Comparison of ENCODE assay signal across 8 cellular contexts in the genomic region with DNA sequence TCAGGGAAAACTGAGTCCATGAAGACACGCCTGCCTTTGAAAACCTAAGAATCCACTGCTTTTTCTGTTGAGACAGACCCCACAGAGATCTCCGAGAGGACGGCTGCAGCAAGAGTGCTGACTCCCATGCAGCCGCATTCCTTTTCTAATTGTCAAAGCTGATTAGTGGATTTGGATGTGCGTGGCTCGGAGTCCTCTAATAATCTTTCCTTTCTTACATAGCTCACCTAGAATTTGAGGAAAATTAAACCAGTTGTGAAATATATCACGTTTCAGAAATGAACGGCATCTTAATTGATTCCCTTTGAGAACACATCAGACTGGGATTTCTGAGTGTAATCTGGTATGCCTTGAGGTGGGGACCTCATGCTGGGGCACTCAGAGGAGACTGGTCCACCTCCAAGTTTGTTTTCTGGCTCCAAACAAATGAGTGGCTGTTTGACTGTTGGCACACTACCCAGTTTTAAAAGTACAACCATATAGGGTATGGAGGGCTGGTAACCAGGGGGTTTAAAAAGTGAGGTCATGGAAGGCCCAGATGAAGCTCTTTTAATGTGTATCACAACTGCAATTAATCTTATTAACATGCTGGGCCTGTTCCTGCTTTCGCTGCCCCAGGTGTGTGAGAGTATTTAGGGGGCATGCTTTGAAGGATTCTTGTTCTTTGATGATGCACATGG.
DNase-seq lines count a peak whose midpoint lies in the region; ATAC-seq and TF ChIP-seq lines count a peak whose summit lies in the region.

No MANE protein-coding gene starts in this region.

- H3K4me1 ChIP-seq in heart left ventricle (peaks cover 15 to 100% (median 82%) of the 10 kb centered on the region in 12 donors), tibial artery (peaks cover 0 to 99% (median 83%) of the 10 kb centered on the region in 4 donors)

- H3K27me3 ChIP-seq in heart left ventricle (no peaks in the 10 kb centered on the region), tibial artery (no peaks in the 10 kb centered on the region)

- H3K4me3 ChIP-seq in heart left ventricle (no peak overlapping the region), tibial artery (no peak overlapping the region)

- no peak overlapping the region for H3K4me3 Mint-ChIP-seq in activated CD8-positive, alpha-beta memory T cell treated with anti-CD3 and anti-CD28 coated beads, Interleukin-2, amount 10 ng/mL, durations not matched to agents 7 days and 5 days

- H3K36me3 Mint-ChIP-seq in activated CD8-positive, alpha-beta memory T cell treated with anti-CD3 and anti-CD28 coated beads, Interleukin-2, amount 10 ng/mL, durations not matched to agents 7 days and 5 days, result peaks cover 8% of the 10 kb centered on the region

- ATAC-seq in activated CD8-positive, alpha-beta memory T cell treated with anti-CD3 and anti-CD28 coated beads, Interleukin-2, amount 10 ng/mL, durations not matched to agents 7 days and 5 days, result no peak
- ATAC-seq in heart left ventricle, result peak in 1 of 4 donors; percentile 11

- CTCF ChIA-PET in activated CD8-positive, alpha-beta memory T cell treated with anti-CD3 and anti-CD28 coated beads, Interleukin-2, amount 10 ng/mL, durations not matched to agents 7 days and 5 days (lab: Charles Lee), result interaction anchor here (0.6 to 1.6 kb wide), 5 partner anchors 8 to 124 kb away, joined by 3 to 6 read pairs (median 4); no protein-coding TSS in a partner anchor

- 34 to 44% (median 42%) methylated on average over 9 of the region's 9 CpGs for WGBS in heart left ventricle, 4 donors

- H3K36me3 ChIP-seq in heart left ventricle (no peaks in the 10 kb centered on the region), tibial artery (no peaks in the 10 kb centered on the region)

- H3K27ac Mint-ChIP-seq in activated CD8-positive, alpha-beta memory T cell treated with anti-CD3 and anti-CD28 coated beads, Interleukin-2, amount 10 ng/mL, durations not matched to agents 7 days and 5 days, result peak overlapping the region; percentile 94

- no peaks in the 10 kb centered on the region for H3K27me3 Mint-ChIP-seq in activated CD8-positive, alpha-beta memory T cell treated with anti-CD3 and anti-CD28 coated beads, Interleukin-2, amount 10 ng/mL, durations not matched to agents 7 days and 5 days

- TF ChIP-seq POLR2A in heart left ventricle (IDR thresholded peaks at IDR 0.05), result no peak

- no peak for TF ChIP-seq CTCF in heart left ventricle (IDR thresholded peaks at IDR 0.05)
- TF ChIP-seq CTCF in tibial artery (IDR thresholded peaks at IDR 0.05), result no peak

- no peaks in the 10 kb centered on the region for H3K9me3 Mint-ChIP-seq in activated CD8-positive, alpha-beta memory T cell treated with anti-CD3 and anti-CD28 coated beads, Interleukin-2, amount 10 ng/mL, durations not matched to agents 7 days and 5 days (ENCODE audit: low read depth)

- DNase-seq in activated CD8-positive, alpha-beta memory T cell treated with anti-CD3 and anti-CD28 coated beads, Interleukin-2, amount 10 ng/mL, durations not matched to agents 7 days and 5 days, result no peak
- DNase-seq in activated CD8-positive, alpha-beta memory T cell treated with anti-CD3 and anti-CD28 coated beads, Interleukin-2, amount 50 U/mL, for 4 hours, result no peak
- DNase-seq in RPMI7951 (ENCODE audit: low read depth) (peak; percentile 40), heart left ventricle (no peak), tibial artery (no peak), AG08396 (ENCODE audit: low spot score) (no peak), Ammon's horn (ENCODE audit: low spot score) (no peak)
- no peak for DNase-seq in stimulated activated CD4-positive, alpha-beta T cell treated with anti-CD3 and anti-CD28 coated beads, Interleukin-4, amount 100 ng/mL, for 24 hours

- intact Hi-C loops in heart left ventricle (cut with DNase I) (loop anchor here in 5 of 10 donors (5.0 kb wide), 1 partner anchor 61 kb away; the partner anchor contains the start of gene RASSF3 (in 5 of the 5)), tibial artery (cut with DNase I; ENCODE audit: low total_unique reads) (no loop called here)

- peaks cover 88% of the 10 kb centered on the region for H3K4me1 Mint-ChIP-seq in activated CD8-positive, alpha-beta memory T cell treated with anti-CD3 and anti-CD28 coated beads, Interleukin-2, amount 10 ng/mL, durations not matched to agents 7 days and 5 days

- H3K9me3 ChIP-seq in heart left ventricle, result no peaks in the 10 kb centered on the region
- no peaks in the 10 kb centered on the region for H3K9me3 ChIP-seq in tibial artery

- H3K27ac ChIP-seq in heart left ventricle (peak overlapping the region; percentile 50 to 89 (median 78)), tibial artery (peak overlapping the region; percentile 84 to 88)
